ENCODE assay signal across 22 cellular contexts in genomic region chr13:113333076-113333475, GRCh38. TPM values are rescaled to one million over a fixed set of nuclear protein-coding genes. Genes with fewer than 3 reads are reported as not detected.
"Had no signal": no experiment of that assay in that cellular context is flagged by ENCODE, and none has a peak within 500 bp of the region (broad histone marks: within the 10 kb centered on the region; RNA-seq: fewer than 3 reads in every experiment).

No MANE protein-coding gene starts in this region.

- H3K9ac ChIP-seq: SK-N-SH had no signal

- DNase-seq: KBM-7, MV-4-11, NCI-H1048, NCI-H1105 treated with DMSO at 0.1 percent for 48 hours, NCI-H1417 treated with DMSO at 0.1 percent for 48 hours, NCI-H146, NCI-H1694 treated with DMSO at 0.1 percent for 48 hours, NCI-H1930, NCI-H2081, NCI-H2107, NCI-H226, NCI-H446, NCI-H510A, NCI-H524 treated with DMSO at 0.1 percent for 48 hours, NCI-H69, NCI-H774, RPMI8226, SHP77, SK-N-SH, SW 1271 had no signal

- H3K27ac ChIP-seq: HL-60 had no signal

- H3K9me3 ChIP-seq: SK-N-SH had no signal

RNA-seq across cellular contexts. Expression of gene GRTP1, which starts 30.9 kb away (rescaled TPM):
- total RNA-seq: LHCN-M2 had no signal
